1 cellular context compared by ENCODE assay signal in the genomic region with DNA sequence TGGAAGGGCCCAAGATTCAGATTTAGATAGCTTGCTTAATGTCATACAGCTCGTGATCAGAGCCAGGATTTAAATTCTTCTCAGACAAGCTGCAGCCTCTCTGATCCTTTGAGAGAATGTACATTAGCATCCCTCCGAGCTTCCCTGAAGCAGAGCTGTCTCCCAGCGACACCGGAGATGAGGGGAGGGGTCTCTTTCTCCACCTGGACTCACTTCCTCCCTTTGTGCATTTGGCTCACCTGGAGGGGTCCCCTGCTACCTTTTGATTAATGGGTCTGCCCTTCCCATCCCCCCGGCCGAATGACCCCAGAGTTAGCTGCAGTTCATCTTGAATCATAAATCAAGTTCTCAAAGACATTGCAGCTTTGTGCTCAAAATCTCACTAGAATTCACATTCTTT.
TF ChIP-seq lines count a peak whose summit lies in the region.

No MANE protein-coding gene starts in this region.

TF ChIP-seq in GM23338, 12 proteins besides CTCF, POLR2A, EP300 and RAD21 (continued from another document):
- TF ChIP-seq ZNF462 (CRISPR knock-in tag; IDR thresholded peaks at IDR 0.05): no peak
- TF ChIP-seq EZH2phosphoT487 (IDR thresholded peaks at IDR 0.05; ENCODE audit: unreplicated experiment): no peak
- TF ChIP-seq REST (IDR thresholded peaks at IDR 0.05; ENCODE audit: unreplicated experiment): no peak
- no peak for TF ChIP-seq ETS1 (IDR thresholded peaks at IDR 0.05)
- no peak for TF ChIP-seq JUNB (IDR thresholded peaks at IDR 0.05; ENCODE audit: unreplicated experiment)
- TF ChIP-seq NANOG (IDR thresholded peaks at IDR 0.05; ENCODE audit: borderline replicate concordance): no peak
- no peak for TF ChIP-seq ZNF331 (CRISPR knock-in tag; IDR thresholded peaks at IDR 0.05; ENCODE audit: low read depth)
- TF ChIP-seq ZNF114 (CRISPR knock-in tag; IDR thresholded peaks at IDR 0.05): no peak
- no peak for TF ChIP-seq CREB1 (CRISPR knock-in tag; IDR thresholded peaks at IDR 0.05; ENCODE audit: low read depth)
